1 cellular context compared by ENCODE assay signal in genomic region chr14:100771121-100771800, GRCh38.
TF ChIP-seq lines count a peak whose summit lies in the region.

No MANE protein-coding gene starts in this region.

TF ChIP-seq in K562, 482 proteins besides CTCF, POLR2A, EP300 and RAD21 (continued from another document and continues in another):
- TF ChIP-seq, protein P1, sequence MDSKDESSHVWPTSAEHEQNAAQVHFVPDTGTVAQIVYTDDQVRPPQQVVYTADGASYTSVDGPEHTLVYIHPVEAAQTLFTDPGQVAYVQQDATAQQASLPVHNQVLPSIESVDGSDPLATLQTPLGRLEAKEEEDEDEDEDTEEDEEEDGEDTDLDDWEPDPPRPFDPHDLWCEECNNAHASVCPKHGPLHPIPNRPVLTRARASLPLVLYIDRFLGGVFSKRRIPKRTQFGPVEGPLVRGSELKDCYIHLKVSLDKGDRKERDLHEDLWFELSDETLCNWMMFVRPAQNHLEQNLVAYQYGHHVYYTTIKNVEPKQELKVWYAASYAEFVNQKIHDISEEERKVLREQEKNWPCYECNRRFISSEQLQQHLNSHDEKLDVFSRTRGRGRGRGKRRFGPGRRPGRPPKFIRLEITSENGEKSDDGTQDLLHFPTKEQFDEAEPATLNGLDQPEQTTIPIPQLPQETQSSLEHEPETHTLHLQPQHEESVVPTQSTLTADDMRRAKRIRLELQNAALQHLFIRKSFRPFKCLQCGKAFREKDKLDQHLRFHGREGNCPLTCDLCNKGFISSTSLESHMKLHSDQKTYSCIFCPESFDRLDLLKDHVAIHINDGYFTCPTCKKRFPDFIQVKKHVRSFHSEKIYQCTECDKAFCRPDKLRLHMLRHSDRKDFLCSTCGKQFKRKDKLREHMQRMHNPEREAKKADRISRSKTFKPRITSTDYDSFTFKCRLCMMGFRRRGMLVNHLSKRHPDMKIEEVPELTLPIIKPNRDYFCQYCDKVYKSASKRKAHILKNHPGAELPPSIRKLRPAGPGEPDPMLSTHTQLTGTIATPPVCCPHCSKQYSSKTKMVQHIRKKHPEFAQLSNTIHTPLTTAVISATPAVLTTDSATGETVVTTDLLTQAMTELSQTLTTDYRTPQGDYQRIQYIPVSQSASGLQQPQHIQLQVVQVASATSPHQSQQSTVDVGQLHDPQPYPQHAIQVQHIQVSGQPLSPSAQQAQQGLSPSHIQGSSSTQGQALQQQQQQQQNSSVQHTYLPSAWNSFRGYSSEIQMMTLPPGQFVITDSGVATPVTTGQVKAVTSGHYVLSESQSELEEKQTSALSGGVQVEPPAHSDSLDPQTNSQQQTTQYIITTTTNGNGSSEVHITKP (IDR thresholded peaks at IDR 0.05; ENCODE audit: partially characterized antibody) = peak; percentile 63
- peak; percentile 36; the same call in 1 of the 2 replicates for TF ChIP-seq DIDO1 (tag; IDR thresholded peaks at IDR 0.05; ENCODE audit: low read depth)
- no peak for TF ChIP-seq TCF7L2 (IDR thresholded peaks at IDR 0.05; ENCODE audit: low read depth, low read length)
- no peak for TF ChIP-seq SMAD1 (IDR thresholded peaks at IDR 0.05; ENCODE audit: low read depth, low read length, partially characterized antibody)
- no peak for TF ChIP-seq KDM2B (CRISPR knock-in tag; IDR thresholded peaks at IDR 0.05)
- peak; percentile 78 for TF ChIP-seq POLR2H (tag; IDR thresholded peaks at IDR 0.05; ENCODE audit: low read depth)
- TF ChIP-seq NR4A1 (CRISPR knock-in tag; IDR thresholded peaks at IDR 0.05) = no peak
- TF ChIP-seq NR4A1 (tag; IDR thresholded peaks at IDR 0.05) = no peak
- no peak for TF ChIP-seq IFI16 (CRISPR knock-in tag; IDR thresholded peaks at IDR 0.05)
- TF ChIP-seq SOX6 (IDR thresholded peaks at IDR 0.05) = peak; percentile 84
- TF ChIP-seq SRSF1 (IDR thresholded peaks at IDR 0.05; ENCODE audit: low read depth, low read length) = no peak
- peak; percentile 69; the same call in 1 of the 2 replicates for TF ChIP-seq BACH1 (tag; IDR thresholded peaks at IDR 0.05)
- TF ChIP-seq, protein P2, sequence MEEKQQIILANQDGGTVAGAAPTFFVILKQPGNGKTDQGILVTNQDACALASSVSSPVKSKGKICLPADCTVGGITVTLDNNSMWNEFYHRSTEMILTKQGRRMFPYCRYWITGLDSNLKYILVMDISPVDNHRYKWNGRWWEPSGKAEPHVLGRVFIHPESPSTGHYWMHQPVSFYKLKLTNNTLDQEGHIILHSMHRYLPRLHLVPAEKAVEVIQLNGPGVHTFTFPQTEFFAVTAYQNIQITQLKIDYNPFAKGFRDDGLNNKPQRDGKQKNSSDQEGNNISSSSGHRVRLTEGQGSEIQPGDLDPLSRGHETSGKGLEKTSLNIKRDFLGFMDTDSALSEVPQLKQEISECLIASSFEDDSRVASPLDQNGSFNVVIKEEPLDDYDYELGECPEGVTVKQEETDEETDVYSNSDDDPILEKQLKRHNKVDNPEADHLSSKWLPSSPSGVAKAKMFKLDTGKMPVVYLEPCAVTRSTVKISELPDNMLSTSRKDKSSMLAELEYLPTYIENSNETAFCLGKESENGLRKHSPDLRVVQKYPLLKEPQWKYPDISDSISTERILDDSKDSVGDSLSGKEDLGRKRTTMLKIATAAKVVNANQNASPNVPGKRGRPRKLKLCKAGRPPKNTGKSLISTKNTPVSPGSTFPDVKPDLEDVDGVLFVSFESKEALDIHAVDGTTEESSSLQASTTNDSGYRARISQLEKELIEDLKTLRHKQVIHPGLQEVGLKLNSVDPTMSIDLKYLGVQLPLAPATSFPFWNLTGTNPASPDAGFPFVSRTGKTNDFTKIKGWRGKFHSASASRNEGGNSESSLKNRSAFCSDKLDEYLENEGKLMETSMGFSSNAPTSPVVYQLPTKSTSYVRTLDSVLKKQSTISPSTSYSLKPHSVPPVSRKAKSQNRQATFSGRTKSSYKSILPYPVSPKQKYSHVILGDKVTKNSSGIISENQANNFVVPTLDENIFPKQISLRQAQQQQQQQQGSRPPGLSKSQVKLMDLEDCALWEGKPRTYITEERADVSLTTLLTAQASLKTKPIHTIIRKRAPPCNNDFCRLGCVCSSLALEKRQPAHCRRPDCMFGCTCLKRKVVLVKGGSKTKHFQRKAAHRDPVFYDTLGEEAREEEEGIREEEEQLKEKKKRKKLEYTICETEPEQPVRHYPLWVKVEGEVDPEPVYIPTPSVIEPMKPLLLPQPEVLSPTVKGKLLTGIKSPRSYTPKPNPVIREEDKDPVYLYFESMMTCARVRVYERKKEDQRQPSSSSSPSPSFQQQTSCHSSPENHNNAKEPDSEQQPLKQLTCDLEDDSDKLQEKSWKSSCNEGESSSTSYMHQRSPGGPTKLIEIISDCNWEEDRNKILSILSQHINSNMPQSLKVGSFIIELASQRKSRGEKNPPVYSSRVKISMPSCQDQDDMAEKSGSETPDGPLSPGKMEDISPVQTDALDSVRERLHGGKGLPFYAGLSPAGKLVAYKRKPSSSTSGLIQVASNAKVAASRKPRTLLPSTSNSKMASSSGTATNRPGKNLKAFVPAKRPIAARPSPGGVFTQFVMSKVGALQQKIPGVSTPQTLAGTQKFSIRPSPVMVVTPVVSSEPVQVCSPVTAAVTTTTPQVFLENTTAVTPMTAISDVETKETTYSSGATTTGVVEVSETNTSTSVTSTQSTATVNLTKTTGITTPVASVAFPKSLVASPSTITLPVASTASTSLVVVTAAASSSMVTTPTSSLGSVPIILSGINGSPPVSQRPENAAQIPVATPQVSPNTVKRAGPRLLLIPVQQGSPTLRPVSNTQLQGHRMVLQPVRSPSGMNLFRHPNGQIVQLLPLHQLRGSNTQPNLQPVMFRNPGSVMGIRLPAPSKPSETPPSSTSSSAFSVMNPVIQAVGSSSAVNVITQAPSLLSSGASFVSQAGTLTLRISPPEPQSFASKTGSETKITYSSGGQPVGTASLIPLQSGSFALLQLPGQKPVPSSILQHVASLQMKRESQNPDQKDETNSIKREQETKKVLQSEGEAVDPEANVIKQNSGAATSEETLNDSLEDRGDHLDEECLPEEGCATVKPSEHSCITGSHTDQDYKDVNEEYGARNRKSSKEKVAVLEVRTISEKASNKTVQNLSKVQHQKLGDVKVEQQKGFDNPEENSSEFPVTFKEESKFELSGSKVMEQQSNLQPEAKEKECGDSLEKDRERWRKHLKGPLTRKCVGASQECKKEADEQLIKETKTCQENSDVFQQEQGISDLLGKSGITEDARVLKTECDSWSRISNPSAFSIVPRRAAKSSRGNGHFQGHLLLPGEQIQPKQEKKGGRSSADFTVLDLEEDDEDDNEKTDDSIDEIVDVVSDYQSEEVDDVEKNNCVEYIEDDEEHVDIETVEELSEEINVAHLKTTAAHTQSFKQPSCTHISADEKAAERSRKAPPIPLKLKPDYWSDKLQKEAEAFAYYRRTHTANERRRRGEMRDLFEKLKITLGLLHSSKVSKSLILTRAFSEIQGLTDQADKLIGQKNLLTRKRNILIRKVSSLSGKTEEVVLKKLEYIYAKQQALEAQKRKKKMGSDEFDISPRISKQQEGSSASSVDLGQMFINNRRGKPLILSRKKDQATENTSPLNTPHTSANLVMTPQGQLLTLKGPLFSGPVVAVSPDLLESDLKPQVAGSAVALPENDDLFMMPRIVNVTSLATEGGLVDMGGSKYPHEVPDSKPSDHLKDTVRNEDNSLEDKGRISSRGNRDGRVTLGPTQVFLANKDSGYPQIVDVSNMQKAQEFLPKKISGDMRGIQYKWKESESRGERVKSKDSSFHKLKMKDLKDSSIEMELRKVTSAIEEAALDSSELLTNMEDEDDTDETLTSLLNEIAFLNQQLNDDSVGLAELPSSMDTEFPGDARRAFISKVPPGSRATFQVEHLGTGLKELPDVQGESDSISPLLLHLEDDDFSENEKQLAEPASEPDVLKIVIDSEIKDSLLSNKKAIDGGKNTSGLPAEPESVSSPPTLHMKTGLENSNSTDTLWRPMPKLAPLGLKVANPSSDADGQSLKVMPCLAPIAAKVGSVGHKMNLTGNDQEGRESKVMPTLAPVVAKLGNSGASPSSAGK (IDR thresholded peaks at IDR 0.05) = peak; percentile 82
- TF ChIP-seq, protein P3, sequence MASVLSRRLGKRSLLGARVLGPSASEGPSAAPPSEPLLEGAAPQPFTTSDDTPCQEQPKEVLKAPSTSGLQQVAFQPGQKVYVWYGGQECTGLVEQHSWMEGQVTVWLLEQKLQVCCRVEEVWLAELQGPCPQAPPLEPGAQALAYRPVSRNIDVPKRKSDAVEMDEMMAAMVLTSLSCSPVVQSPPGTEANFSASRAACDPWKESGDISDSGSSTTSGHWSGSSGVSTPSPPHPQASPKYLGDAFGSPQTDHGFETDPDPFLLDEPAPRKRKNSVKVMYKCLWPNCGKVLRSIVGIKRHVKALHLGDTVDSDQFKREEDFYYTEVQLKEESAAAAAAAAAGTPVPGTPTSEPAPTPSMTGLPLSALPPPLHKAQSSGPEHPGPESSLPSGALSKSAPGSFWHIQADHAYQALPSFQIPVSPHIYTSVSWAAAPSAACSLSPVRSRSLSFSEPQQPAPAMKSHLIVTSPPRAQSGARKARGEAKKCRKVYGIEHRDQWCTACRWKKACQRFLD (CRISPR knock-in tag; IDR thresholded peaks at IDR 0.05) = peak; percentile 92
- peak; percentile 60; the same call in 1 of the 2 replicates for TF ChIP-seq ETS1 (conservative IDR thresholded peaks at IDR 0.05; ENCODE audit: control insufficient read depth, low read depth, low read length)
- peak in 1 of 2 experiments; percentile 52; a peak in 2 of 4 replicates for TF ChIP-seq TBL1XR1 (IDR thresholded peaks at IDR 0.05; ENCODE audit: low read length in 2 of 2)
- no peak for TF ChIP-seq ATF1 (CRISPR knock-in tag; IDR thresholded peaks at IDR 0.05)
- peak; percentile 67 for TF ChIP-seq ATF1 (tag; IDR thresholded peaks at IDR 0.05)
- TF ChIP-seq ETV1 (tag; conservative IDR thresholded peaks at IDR 0.05; ENCODE audit: low read depth) = peak; percentile 97
- peak; percentile 89 for TF ChIP-seq ZFX (CRISPR knock-in tag; IDR thresholded peaks at IDR 0.05)
- TF ChIP-seq, protein P4, sequence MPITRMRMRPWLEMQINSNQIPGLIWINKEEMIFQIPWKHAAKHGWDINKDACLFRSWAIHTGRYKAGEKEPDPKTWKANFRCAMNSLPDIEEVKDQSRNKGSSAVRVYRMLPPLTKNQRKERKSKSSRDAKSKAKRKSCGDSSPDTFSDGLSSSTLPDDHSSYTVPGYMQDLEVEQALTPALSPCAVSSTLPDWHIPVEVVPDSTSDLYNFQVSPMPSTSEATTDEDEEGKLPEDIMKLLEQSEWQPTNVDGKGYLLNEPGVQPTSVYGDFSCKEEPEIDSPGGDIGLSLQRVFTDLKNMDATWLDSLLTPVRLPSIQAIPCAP (CRISPR knock-in tag; IDR thresholded peaks at IDR 0.05; ENCODE audit: borderline replicate concordance) = no peak
- TF ChIP-seq XRCC3 (IDR thresholded peaks at IDR 0.05) = no peak
- TF ChIP-seq GTF2E2 (tag; IDR thresholded peaks at IDR 0.05) = peak; percentile 90
- peak; percentile 59 for TF ChIP-seq MEIS2 (IDR thresholded peaks at IDR 0.05; ENCODE audit: partially characterized antibody)
- TF ChIP-seq YY1 (IDR thresholded peaks at IDR 0.05; ENCODE audit: borderline replicate concordance in 1 of 3, control insufficient read depth in 1 of 3, extremely low read depth in 1 of 3, insufficient read depth in 3 of 3, insufficient read length in 1 of 3, insufficient replicate concordance in 2 of 3, low read depth in 1 of 3, low read length in 2 of 3) = peak in 2 of 3 experiments; percentile 14 to 71
- TF ChIP-seq, protein P5, sequence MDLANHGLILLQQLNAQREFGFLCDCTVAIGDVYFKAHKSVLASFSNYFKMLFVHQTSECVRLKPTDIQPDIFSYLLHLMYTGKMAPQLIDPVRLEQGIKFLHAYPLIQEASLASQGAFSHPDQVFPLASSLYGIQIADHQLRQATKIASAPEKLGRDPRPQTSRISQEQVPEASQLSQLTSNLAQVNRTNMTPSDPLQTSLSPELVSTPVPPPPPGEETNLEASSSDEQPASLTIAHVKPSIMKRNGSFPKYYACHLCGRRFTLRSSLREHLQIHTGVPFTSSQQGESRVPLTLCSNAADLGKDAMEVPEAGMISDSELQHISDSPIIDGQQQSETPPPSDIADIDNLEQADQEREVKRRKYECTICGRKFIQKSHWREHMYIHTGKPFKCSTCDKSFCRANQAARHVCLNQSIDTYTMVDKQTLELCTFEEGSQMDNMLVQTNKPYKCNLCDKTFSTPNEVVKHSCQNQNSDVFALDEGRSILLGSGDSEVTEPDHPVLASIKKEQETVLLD (IDR thresholded peaks at IDR 0.05) = peak; percentile 17; the same call in 1 of the 2 replicates
- no peak for TF ChIP-seq BDP1 (IDR thresholded peaks at IDR 0.05; ENCODE audit: insufficient read depth, insufficient read length)
- peak; percentile 58; the same call in 1 of the 2 replicates for TF ChIP-seq ZNF668 (CRISPR knock-in tag; IDR thresholded peaks at IDR 0.05)
- no peak for TF ChIP-seq USF2 (CRISPR knock-in tag; IDR thresholded peaks at IDR 0.05)
- TF ChIP-seq PHF8 (IDR thresholded peaks at IDR 0.05; ENCODE audit: borderline replicate concordance, low read length) = peak; percentile 42; the same call in 1 of the 2 replicates
- peak; percentile 18; the same call in 1 of the 2 replicates for TF ChIP-seq GATAD2A (IDR thresholded peaks at IDR 0.05)
- TF ChIP-seq, protein P6, sequence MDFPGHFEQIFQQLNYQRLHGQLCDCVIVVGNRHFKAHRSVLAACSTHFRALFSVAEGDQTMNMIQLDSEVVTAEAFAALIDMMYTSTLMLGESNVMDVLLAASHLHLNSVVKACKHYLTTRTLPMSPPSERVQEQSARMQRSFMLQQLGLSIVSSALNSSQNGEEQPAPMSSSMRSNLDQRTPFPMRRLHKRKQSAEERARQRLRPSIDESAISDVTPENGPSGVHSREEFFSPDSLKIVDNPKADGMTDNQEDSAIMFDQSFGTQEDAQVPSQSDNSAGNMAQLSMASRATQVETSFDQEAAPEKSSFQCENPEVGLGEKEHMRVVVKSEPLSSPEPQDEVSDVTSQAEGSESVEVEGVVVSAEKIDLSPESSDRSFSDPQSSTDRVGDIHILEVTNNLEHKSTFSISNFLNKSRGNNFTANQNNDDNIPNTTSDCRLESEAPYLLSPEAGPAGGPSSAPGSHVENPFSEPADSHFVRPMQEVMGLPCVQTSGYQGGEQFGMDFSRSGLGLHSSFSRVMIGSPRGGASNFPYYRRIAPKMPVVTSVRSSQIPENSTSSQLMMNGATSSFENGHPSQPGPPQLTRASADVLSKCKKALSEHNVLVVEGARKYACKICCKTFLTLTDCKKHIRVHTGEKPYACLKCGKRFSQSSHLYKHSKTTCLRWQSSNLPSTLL (IDR thresholded peaks at IDR 0.05) = 0 out of 2 replicates have a peak, but pooled peaks have one; percentile 42
